13 cellular contexts compared by ENCODE assay signal in the genomic region with DNA sequence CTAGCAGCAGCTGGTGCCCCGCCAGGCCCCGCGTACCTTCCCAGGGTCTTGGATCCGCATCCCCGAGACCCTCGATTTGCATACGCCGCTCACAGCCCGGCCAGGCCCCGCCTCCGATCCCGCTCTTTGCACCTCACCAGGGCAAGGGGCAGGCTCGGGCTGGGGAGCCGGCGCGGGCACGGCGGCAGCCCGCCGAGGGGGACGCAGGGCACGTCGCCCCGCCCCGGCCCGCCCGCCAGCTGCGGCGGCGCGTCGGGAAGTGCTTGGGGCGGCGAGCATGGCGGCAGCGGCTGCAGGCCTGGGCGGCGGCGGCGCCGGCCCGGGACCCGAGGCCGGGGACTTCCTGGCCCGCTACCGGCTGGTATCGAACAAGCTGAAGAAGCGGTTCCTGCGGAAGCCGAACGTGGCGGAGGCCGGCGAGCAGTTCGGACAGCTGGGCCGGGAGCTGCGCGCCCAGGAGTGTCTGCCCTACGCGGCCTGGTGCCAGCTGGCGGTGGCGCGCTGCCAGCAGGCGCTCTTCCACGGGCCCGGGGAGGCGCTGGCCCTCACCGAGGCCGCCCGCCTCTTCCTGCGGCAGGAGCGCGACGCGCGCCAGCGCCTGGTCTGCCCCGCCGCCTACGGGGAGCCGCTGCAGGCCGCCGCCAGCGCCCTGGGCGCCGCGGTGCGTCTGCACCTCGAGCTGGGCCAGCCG. TPM values are rescaled to one million over a fixed set of nuclear protein-coding genes. Genes with fewer than 3 reads are reported as not detected.
DNase-seq lines count a peak whose midpoint lies in the region; ATAC-seq and TF ChIP-seq lines count a peak whose summit lies in the region.
"Not testable (repeated sequence)": the region's sequence is repeated elsewhere in the genome, so short reads cannot be mapped to it uniquely, and the experiment has no call there.
"Had no signal": no experiment of that assay in that cellular context is flagged by ENCODE, and none has a peak within 500 bp of the region (broad histone marks: within the 10 kb centered on the region; RNA-seq: fewer than 3 reads in every experiment).

A gene (plus strand): TSS at position 258 of the 691 bp plus-strand sequence. CDS start 20 bp downstream, at position 278.

- not testable (repeated sequence) for H3K4me1 Mint-ChIP-seq in activated CD8-positive, alpha-beta T cell treated with anti-CD3 and anti-CD28 coated beads for 36 hours (ENCODE audit: low read depth); stimulated activated memory B cell treated with anti-CD40 and anti-IgM and Interleukin-4, amounts not matched to agents 10 μg/mL and 1 μg/mL and 100 μg/mL, for 72 hours

- intact Hi-C loops in activated CD8-positive, alpha-beta T cell treated with anti-CD3 and anti-CD28 coated beads for 36 hours (cut with micrococcal nuclease); right cardiac atrium (cut with DNase I): not testable (repeated sequence)

- H3K27me3 Mint-ChIP-seq in activated CD8-positive, alpha-beta T cell treated with anti-CD3 and anti-CD28 coated beads for 36 hours; stimulated activated memory B cell treated with anti-CD40 and anti-IgM and Interleukin-4, amounts not matched to agents 10 μg/mL and 1 μg/mL and 100 μg/mL, for 72 hours: not testable (repeated sequence)

- not testable (repeated sequence) for TF ChIP-seq CTCF in activated CD8-positive, alpha-beta T cell treated with anti-CD3 and anti-CD28 coated beads for 36 hours (IDR thresholded peaks at IDR 0.05)

- H3K4me1 ChIP-seq in right cardiac atrium (ENCODE audit: control insufficient read depth, insufficient read depth, low read length) = not testable (repeated sequence)

- not testable (repeated sequence) for H3K9me3 Mint-ChIP-seq in activated CD8-positive, alpha-beta T cell treated with anti-CD3 and anti-CD28 coated beads for 36 hours; stimulated activated memory B cell treated with anti-CD40 and anti-IgM and Interleukin-4, amounts not matched to agents 10 μg/mL and 1 μg/mL and 100 μg/mL, for 72 hours

- ATAC-seq in GM18505 (IDR thresholded peaks at IDR 0.05; ENCODE audit: unreplicated experiment) = peak; percentile 75
- ATAC-seq in GM19395 (IDR thresholded peaks at IDR 0.05; ENCODE audit: unreplicated experiment) = peak; percentile 84
- peak; percentile 73 for ATAC-seq in GM21737 (IDR thresholded peaks at IDR 0.05; ENCODE audit: unreplicated experiment)
- peak; percentile 64 for ATAC-seq in HG02973 (IDR thresholded peaks at IDR 0.05; ENCODE audit: unreplicated experiment)
- ATAC-seq in HG03439 (IDR thresholded peaks at IDR 0.05; ENCODE audit: unreplicated experiment) = peak; percentile 78
- peak; percentile 79 for ATAC-seq in activated CD8-positive, alpha-beta T cell treated with anti-CD3 and anti-CD28 coated beads for 36 hours
- ATAC-seq in right cardiac atrium = peak; percentile 87 to 91
- peak; percentile 94 for ATAC-seq in stimulated activated memory B cell treated with anti-CD40 and anti-IgM and Interleukin-4, amounts not matched to agents 10 μg/mL and 1 μg/mL and 100 μg/mL, for 72 hours

- not testable (repeated sequence) for H3K4me3 ChIP-seq in right cardiac atrium (ENCODE audit: low read length)

- not testable (repeated sequence) for H3K27ac ChIP-seq in right cardiac atrium (ENCODE audit: low read length)

- not testable (repeated sequence) for H3K27me3 ChIP-seq in right cardiac atrium (ENCODE audit: control insufficient read depth, insufficient read depth)

- not testable (repeated sequence) for DNase-seq in activated CD8-positive, alpha-beta T cell treated with anti-CD3 and anti-CD28 coated beads for 36 hours; right cardiac atrium

- H3K36me3 Mint-ChIP-seq in activated CD8-positive, alpha-beta T cell treated with anti-CD3 and anti-CD28 coated beads for 36 hours (ENCODE audit: low read depth); stimulated activated memory B cell treated with anti-CD40 and anti-IgM and Interleukin-4, amounts not matched to agents 10 μg/mL and 1 μg/mL and 100 μg/mL, for 72 hours: not testable (repeated sequence)

- no CpG with 5 or more reads among the region's 90 CpGs for WGBS in right cardiac atrium

- H3K9me3 ChIP-seq in right cardiac atrium (ENCODE audit: control insufficient read depth, low read length) = not testable (repeated sequence)

- H3K4me3 Mint-ChIP-seq in activated CD8-positive, alpha-beta T cell treated with anti-CD3 and anti-CD28 coated beads for 36 hours; stimulated activated memory B cell treated with anti-CD40 and anti-IgM and Interleukin-4, amounts not matched to agents 10 μg/mL and 1 μg/mL and 100 μg/mL, for 72 hours: not testable (repeated sequence)

- not testable (repeated sequence) for TF ChIP-seq POLR2A in GM18505 (IDR thresholded peaks at IDR 0.05; ENCODE audit: borderline replicate concordance, extremely low read depth, insufficient read depth, insufficient read length)

- H3K27ac Mint-ChIP-seq in activated CD8-positive, alpha-beta T cell treated with anti-CD3 and anti-CD28 coated beads for 36 hours; stimulated activated memory B cell treated with anti-CD40 and anti-IgM and Interleukin-4, amounts not matched to agents 10 μg/mL and 1 μg/mL and 100 μg/mL, for 72 hours: not testable (repeated sequence)

- CTCF ChIA-PET in activated CD8-positive, alpha-beta T cell treated with anti-CD3 and anti-CD28 coated beads for 36 hours (lab: Charles Lee) = not testable (repeated sequence)

- POLR2A ChIA-PET in activated CD8-positive, alpha-beta T cell treated with anti-CD3 and anti-CD28 coated beads for 36 hours (lab: Charles Lee) = not testable (repeated sequence)

RNA-seq across cellular contexts. Expression of the gene that starts here (rescaled TPM):
- total RNA-seq in activated CD8-positive, alpha-beta T cell treated with anti-CD3 and anti-CD28 coated beads for 36 hours = not detected
- not detected for total RNA-seq in right cardiac atrium
- not detected for polyA plus RNA-seq in right cardiac atrium
- total RNA-seq: astrocyte, Caco-2, G401 had no signal
- polyA plus RNA-seq: IgD-negative memory B cell, ovary had no signal

Comparison
In these comparisons a context has a peak if more than half of its experiments do, and no peak if none do; other contexts are left out.
1. Peak in ATAC-seq in activated CD8-positive, alpha-beta T cell treated with anti-CD3 and anti-CD28 coated beads for 36 hours; RNA of the gene not detected or under 1 TPM.
2. Peak in ATAC-seq in right cardiac atrium; RNA of the gene not detected or under 1 TPM.